9 cellular contexts compared by ENCODE assay signal in genomic region chr4:163701915-163702314, GRCh38.
A peak's percentile ranks its signal among the peaks of the same experiment; 100 is the strongest.
DNase-seq lines count a peak whose midpoint lies in the region; ATAC-seq and TF ChIP-seq lines count a peak whose summit lies in the region.
"Had no signal": no experiment of that assay in that cellular context is flagged by ENCODE, and none has a peak within 500 bp of the region (broad histone marks: within the 10 kb centered on the region; RNA-seq: fewer than 3 reads in every experiment).

No MANE protein-coding gene starts in this region.

- intact Hi-C loops in Right ventricle myocardium inferior (cut with DNase I) = no loop called here

- H3K9ac ChIP-seq in fibroblast of lung (ENCODE audit: insufficient read depth, low read length) = no peak overlapping the region

- H3K27ac ChIP-seq in fibroblast of lung (ENCODE audit: insufficient read depth, low read length) = peak overlapping the region; percentile 4

- H3K27me3 ChIP-seq in fibroblast of lung (ENCODE audit: control insufficient read depth, insufficient read depth, low read length) = no peaks in the 10 kb centered on the region
- no peaks in the 10 kb centered on the region for H3K27me3 ChIP-seq in BE2C

- H3K4me3 Mint-ChIP-seq in natural killer cell treated with Interleukin-12 subunit alpha and Interleukin-12 subunit beta and Interleukin-15 and Interleukin-18, amount 100 ng/mL, for 72 hours = no peak overlapping the region
- H3K4me3 Mint-ChIP-seq: central memory CD8-positive, alpha-beta T cell had no signal

- no peak overlapping the region for H3K27ac Mint-ChIP-seq in natural killer cell treated with Interleukin-12 subunit alpha and Interleukin-12 subunit beta and Interleukin-15 and Interleukin-18, amount 100 ng/mL, for 72 hours

- no peaks in the 10 kb centered on the region for H4K20me1 ChIP-seq in fibroblast of lung (ENCODE audit: control insufficient read depth, extremely low read depth, insufficient read depth, low read length)

- H3K36me3 ChIP-seq in fibroblast of lung (ENCODE audit: control insufficient read depth, insufficient read depth, low read length) = no peaks in the 10 kb centered on the region
- no peaks in the 10 kb centered on the region for H3K36me3 ChIP-seq in BE2C

- H3K36me3 Mint-ChIP-seq in natural killer cell treated with Interleukin-12 subunit alpha and Interleukin-12 subunit beta and Interleukin-15 and Interleukin-18, amount 100 ng/mL, for 72 hours = no peaks in the 10 kb centered on the region

- no peaks in the 10 kb centered on the region for H3K9me3 Mint-ChIP-seq in natural killer cell treated with Interleukin-12 subunit alpha and Interleukin-12 subunit beta and Interleukin-15 and Interleukin-18, amount 100 ng/mL, for 72 hours

- ATAC-seq in GM18502 (IDR thresholded peaks at IDR 0.05; ENCODE audit: poor library complexity, unreplicated experiment) (peak; percentile 98), GM21526 (IDR thresholded peaks at IDR 0.05; ENCODE audit: low FRiP score, unreplicated experiment) (peak; percentile 97), HG03432 (IDR thresholded peaks at IDR 0.05; ENCODE audit: unreplicated experiment) (peak; percentile 94), Right ventricle myocardium inferior (no peak)
- no peak for ATAC-seq in natural killer cell treated with Interleukin-12 subunit alpha and Interleukin-12 subunit beta and Interleukin-15 and Interleukin-18, amount 100 ng/mL, for 72 hours

- H3K79me2 ChIP-seq in fibroblast of lung (ENCODE audit: control insufficient read depth, insufficient read depth, low read length) = no peaks in the 10 kb centered on the region

- peak; percentile 81 to 93 for DNase-seq in fibroblast of lung (ENCODE audit: low read depth in 2 of 2)
- DNase-seq in natural killer cell treated with Interleukin-12 subunit alpha and Interleukin-12 subunit beta and Interleukin-15 and Interleukin-18, amount 100 ng/mL, for 72 hours (ENCODE audit: low spot score) = no peak
- no peak for DNase-seq in T-helper 1 cell
- DNase-seq in BE2C = no peak
- no peak for DNase-seq in Right ventricle myocardium inferior (ENCODE audit: missing footprints)

- H2AFZ ChIP-seq in fibroblast of lung (ENCODE audit: low read length) = no peak overlapping the region

- H3K4me1 ChIP-seq in fibroblast of lung (ENCODE audit: control insufficient read depth, extremely low read depth, insufficient read depth, low read length) (peaks cover 3% of the 10 kb centered on the region), BE2C (no peaks in the 10 kb centered on the region)

- no peak overlapping the region for H3K4me3 ChIP-seq in fibroblast of lung (replicated peaks in 1 of 4; ENCODE audit: control extremely low read depth in 1 of 4, insufficient read depth in 1 of 4, low read depth in 3 of 4, low read length in 4 of 4)
- H3K4me3 ChIP-seq in BE2C (ENCODE audit: low read depth, low read length) = no peak overlapping the region

- peak overlapping the region; percentile 7 for H3K4me2 ChIP-seq in fibroblast of lung (ENCODE audit: extremely low read depth, insufficient read depth, low read length)

- TF ChIP-seq CTCF in fibroblast of lung (conservative IDR thresholded peaks at IDR 0.05 in 1 of 2, IDR thresholded peaks at IDR 0.05 in 1 of 2; ENCODE audit: low read depth in 1 of 2, low read length in 2 of 2) (no peak), BE2C (IDR thresholded peaks at IDR 0.05; ENCODE audit: low read depth, low read length) (no peak)

- peaks cover 0 to 3% of the 10 kb centered on the region in 2 donors for H3K27me3 Mint-ChIP-seq in natural killer cell treated with Interleukin-12 subunit alpha and Interleukin-12 subunit beta and Interleukin-15 and Interleukin-18, amount 100 ng/mL, for 72 hours
- H3K27me3 Mint-ChIP-seq: central memory CD8-positive, alpha-beta T cell had no signal

- H3K9me3 ChIP-seq in fibroblast of lung (ENCODE audit: control insufficient read depth, insufficient read depth, low read depth, low read length) (no peaks in the 10 kb centered on the region), BE2C (no peaks in the 10 kb centered on the region)

- no peaks in the 10 kb centered on the region for H3K4me1 Mint-ChIP-seq in natural killer cell treated with Interleukin-12 subunit alpha and Interleukin-12 subunit beta and Interleukin-15 and Interleukin-18, amount 100 ng/mL, for 72 hours (ENCODE audit: low read depth in 2 of 2)
- H3K4me1 Mint-ChIP-seq: central memory CD8-positive, alpha-beta T cell had no signal

Comparison
In these comparisons a context has a peak if more than half of its experiments do, and no peak if none do; other contexts are left out.
1. ATAC-seq: peak in GM18502 (single experiment), GM21526 (single experiment) and HG03432 (single experiment); none in natural killer cell treated with Interleukin-12 subunit alpha and Interleukin-12 subunit beta and Interleukin-15 and Interleukin-18, amount 100 ng/mL, for 72 hours (0 of 2) and Right ventricle myocardium inferior (single experiment).
2. DNase-seq: peak in fibroblast of lung (2 of 2); none in natural killer cell treated with Interleukin-12 subunit alpha and Interleukin-12 subunit beta and Interleukin-15 and Interleukin-18, amount 100 ng/mL, for 72 hours (single experiment), T-helper 1 cell (0 of 5), BE2C (single experiment) and Right ventricle myocardium inferior (single experiment).